In the genomic region with DNA sequence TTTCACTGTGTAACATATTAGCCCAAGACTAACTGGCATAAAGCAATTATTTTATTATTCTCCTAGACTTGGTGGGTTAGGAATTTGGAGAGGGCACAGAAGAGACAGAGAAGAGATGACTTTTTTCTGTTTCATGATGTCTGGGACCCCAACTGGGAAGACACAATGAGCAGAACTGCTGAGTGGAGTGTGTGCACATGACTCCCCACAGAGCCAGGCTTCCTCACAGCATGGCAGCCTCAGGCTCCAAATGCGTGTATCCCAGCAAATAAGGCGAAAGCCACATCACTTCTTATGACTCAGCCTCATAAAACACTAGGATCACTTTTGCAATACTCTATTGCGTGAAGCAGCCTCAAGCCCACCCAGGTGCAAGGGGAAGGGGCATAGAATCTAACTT, we compare ENCODE assay signal across 14 cellular contexts.
"Had no signal": no experiment of that assay in that cellular context is flagged by ENCODE, and none has a peak within 500 bp of the region (broad histone marks: within the 10 kb centered on the region; RNA-seq: fewer than 3 reads in every experiment).

No MANE protein-coding gene starts in this region.

- H3K4me1 Mint-ChIP-seq: activated T-helper 17 cell treated with anti-CD3 and anti-CD28 coated beads, Interleukin-2, amount 50 U/mL, for 72 hours had no signal

- ATAC-seq: activated T-helper 17 cell treated with anti-CD3 and anti-CD28 coated beads, Interleukin-2, amount 50 U/mL, for 72 hours; gastroesophageal sphincter; heart right ventricle; left lobe of liver; mucosa of descending colon; naive thymus-derived CD4-positive, alpha-beta T cell had no signal

- H3K4me3 Mint-ChIP-seq: activated naive CD4-positive, alpha-beta T cell treated with anti-CD3 and anti-CD28 coated beads for 36 hours; activated T-helper 17 cell treated with anti-CD3 and anti-CD28 coated beads, Interleukin-2, amount 50 U/mL, for 72 hours; naive thymus-derived CD4-positive, alpha-beta T cell had no signal

- H3K27ac ChIP-seq: ascending aorta, gastroesophageal sphincter, heart right ventricle, stomach, testis, upper lobe of left lung had no signal

- H3K27ac Mint-ChIP-seq: activated naive CD4-positive, alpha-beta T cell treated with anti-CD3 and anti-CD28 coated beads for 36 hours; activated T-helper 17 cell treated with anti-CD3 and anti-CD28 coated beads, Interleukin-2, amount 50 U/mL, for 72 hours; naive thymus-derived CD4-positive, alpha-beta T cell had no signal

- H3K9me3 ChIP-seq: ascending aorta, gastroesophageal sphincter, heart right ventricle, mucosa of descending colon, stomach, testis, upper lobe of left lung had no signal

- H3K27me3 ChIP-seq: ascending aorta, heart right ventricle, stomach, testis, upper lobe of left lung had no signal

- DNase-seq: activated CD4-positive, CD25-positive, alpha-beta regulatory T cell treated with anti-CD3 and anti-CD28 coated beads, Interleukin-2, amount 50 U/mL, for 72 hours; activated naive CD4-positive, alpha-beta T cell treated with anti-CD3 and anti-CD28 coated beads for 36 hours; dermis blood vessel endothelial cell; heart right ventricle; mucosa of descending colon; naive thymus-derived CD4-positive, alpha-beta T cell; stimulated activated CD4-positive, alpha-beta T cell treated with anti-CD3 and anti-CD28 coated beads, Interleukin-1b, Interleukin-23, amount 100 ng/mL, for 48 hours; stomach; testis; upper lobe of left lung had no signal

- H3K4me3 ChIP-seq: ascending aorta, gastroesophageal sphincter, heart right ventricle, mucosa of descending colon, stomach, testis, upper lobe of left lung had no signal

- H3K4me1 ChIP-seq: gastroesophageal sphincter, heart right ventricle, stomach, testis, upper lobe of left lung had no signal

- H3K36me3 ChIP-seq: ascending aorta, gastroesophageal sphincter, heart right ventricle, stomach, upper lobe of left lung had no signal

- H3K9me3 Mint-ChIP-seq: activated naive CD4-positive, alpha-beta T cell treated with anti-CD3 and anti-CD28 coated beads for 36 hours; activated T-helper 17 cell treated with anti-CD3 and anti-CD28 coated beads, Interleukin-2, amount 50 U/mL, for 72 hours had no signal
